Comparison of ENCODE assay signal across 20 cellular contexts in the genomic region with DNA sequence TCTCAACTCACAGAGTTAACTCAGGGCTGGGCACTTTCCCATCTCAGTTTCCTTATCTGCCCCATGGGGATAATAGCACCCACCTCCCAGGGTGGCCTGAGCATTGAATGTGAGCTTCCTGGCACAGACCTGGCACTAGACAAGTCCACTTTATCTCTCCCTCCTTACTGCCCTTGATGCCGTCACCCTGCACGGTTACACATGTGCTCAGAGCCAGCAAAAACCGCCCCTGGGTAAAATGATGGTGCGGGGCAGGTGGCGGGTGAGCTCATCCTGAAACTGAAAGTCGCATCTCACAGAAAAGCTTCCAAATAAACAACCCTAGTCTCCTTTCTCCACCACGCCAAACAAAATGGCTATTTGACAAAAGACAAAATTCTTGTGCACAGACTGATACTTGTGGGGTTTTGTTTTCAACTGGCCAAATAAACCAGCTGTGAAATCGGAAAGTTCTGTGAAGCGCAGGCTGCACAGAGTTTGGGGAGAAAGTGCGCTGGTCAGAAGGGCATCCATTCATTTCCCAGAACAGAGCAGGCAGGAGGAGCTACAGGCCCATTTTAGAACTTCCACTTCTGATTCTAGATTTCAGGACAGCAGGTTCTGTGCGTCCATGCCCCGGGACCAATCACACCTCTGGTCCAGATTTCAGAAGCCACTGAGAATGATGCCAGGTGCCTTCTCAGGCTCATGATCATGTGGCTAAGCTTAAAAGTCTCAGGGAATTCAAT.
A peak's percentile ranks its signal among the peaks of the same experiment; 100 is the strongest.
DNase-seq lines count a peak whose midpoint lies in the region; ATAC-seq and TF ChIP-seq lines count a peak whose summit lies in the region.
"Had no signal": no experiment of that assay in that cellular context is flagged by ENCODE, and none has a peak within 500 bp of the region (broad histone marks: within the 10 kb centered on the region; RNA-seq: fewer than 3 reads in every experiment).

No MANE protein-coding gene starts in this region.

- TF ChIP-seq CTCF in VCaP (conservative IDR thresholded peaks at IDR 0.05) (no peak), retinal pigment epithelial cell (conservative IDR thresholded peaks at IDR 0.05; ENCODE audit: low read depth, low read length) (peak; percentile 10), stomach (IDR thresholded peaks at IDR 0.05) (no peak)

- H3K27me3 ChIP-seq in stomach: peaks cover 0 to 21% (median 0%) of the 10 kb centered on the region in 3 donors
- H3K27me3 ChIP-seq: SJSA1 had no signal

- H3K36me3 ChIP-seq in stomach: peaks cover 0 to 19% (median 7%) of the 10 kb centered on the region in 4 donors
- H3K36me3 ChIP-seq: gastrocnemius medialis, SJSA1 had no signal

- H3K4me3 ChIP-seq in retinal pigment epithelial cell (ENCODE audit: low read length): no peak overlapping the region
- H3K4me3 ChIP-seq in stomach: no peak overlapping the region
- H3K4me3 ChIP-seq: gastrocnemius medialis, PC-9, SJSA1 had no signal

- no peak for TF ChIP-seq POLR2A in stomach (IDR thresholded peaks at IDR 0.05)

- no peak for TF ChIP-seq EP300 in stomach (IDR thresholded peaks at IDR 0.05)

- no peaks in the 10 kb centered on the region for H3K4me1 ChIP-seq in stomach
- H3K4me1 ChIP-seq: gastrocnemius medialis, SJSA1 had no signal

- DNase-seq in NCI-H2029 (lab: John Stamatoyannopoulos, UW) (peak; percentile 17), NCI-H2029 treated with DMSO at 0.1 percent for 48 hours (lab: John Stamatoyannopoulos, UW) (no peak), retinal pigment epithelial cell (ENCODE audit: low read depth) (no peak), stomach (no peak), UCSD-AML1 (lab: John Stamatoyannopoulos, UW; ENCODE audit: unreplicated experiment) (no peak)
- DNase-seq: activated B cell treated with CpG ODN at 0.5 μM for 24 hours, dermis blood vessel endothelial cell, erythroblast, gastrocnemius medialis, KG1, left colon, NCI-H1092, NCI-H748 treated with DMSO at 0.1 percent for 48 hours, PC-9, small intestine, T-helper 17 cell had no signal

- ATAC-seq in HG02642 (IDR thresholded peaks at IDR 0.05; ENCODE audit: poor library complexity, unreplicated experiment): peak; percentile 63
- no peak for ATAC-seq in HG03565 (IDR thresholded peaks at IDR 0.05; ENCODE audit: unreplicated experiment)
- ATAC-seq: gastrocnemius medialis, left colon, T-helper 17 cell had no signal

- H3K27ac ChIP-seq in VCaP (peak overlapping the region; percentile 99), stomach (no peak overlapping the region)
- H3K27ac ChIP-seq: gastrocnemius medialis, PC-9, SJSA1 had no signal

- WGBS in stomach, 5 donors: 72 to 81% (median 76%) methylated on average over 12 of the region's 12 CpGs

- no peaks in the 10 kb centered on the region for H3K9me3 ChIP-seq in stomach
- H3K9me3 ChIP-seq: gastrocnemius medialis, SJSA1 had no signal

- intact Hi-C loops in stomach (cut with DNase I; ENCODE audit: low total_unique reads): no loop called here
